ENCODE assay signal across 28 cellular contexts in the genomic region with DNA sequence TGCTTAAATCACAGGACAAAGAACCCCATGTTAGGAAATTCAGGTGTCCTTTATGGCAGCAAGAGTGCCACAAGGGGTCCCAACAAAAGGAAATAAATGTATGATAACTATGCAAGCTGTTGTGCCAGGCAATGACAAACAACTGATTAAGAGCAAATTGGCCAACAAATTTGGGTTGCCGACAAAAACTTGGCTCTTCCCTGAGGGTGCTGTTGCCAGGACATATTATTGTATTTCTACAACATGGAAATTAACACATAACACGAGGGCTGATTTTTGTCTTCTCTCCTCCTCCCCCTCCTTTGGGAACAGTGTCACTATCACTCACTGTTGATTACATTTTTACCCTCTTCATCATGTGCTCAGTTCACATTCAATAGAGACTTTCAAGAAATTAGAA. TPM values are rescaled to one million over a fixed set of nuclear protein-coding genes. Genes with fewer than 3 reads are reported as not detected.
"Had no signal": no experiment of that assay in that cellular context is flagged by ENCODE, and none has a peak within 500 bp of the region (broad histone marks: within the 10 kb centered on the region; RNA-seq: fewer than 3 reads in every experiment).

No MANE protein-coding gene starts in this region.

- H3K4me1 ChIP-seq: foreskin keratinocyte, heart left ventricle, neural progenitor cell, prostate gland, right atrium auricular region, stomach, vagina had no signal

- H3K79me2 ChIP-seq: hepatocyte had no signal

- H3K27ac ChIP-seq: esophagus muscularis mucosa, foreskin keratinocyte, gastroesophageal sphincter, heart left ventricle, hepatocyte, left lung, neural progenitor cell, prostate gland, right atrium auricular region, sigmoid colon, stomach, thyroid gland, vagina had no signal

- H3K27ac Mint-ChIP-seq: mesothelial cell of epicardium; naive B cell; natural killer cell treated with Interleukin-12 subunit alpha and Interleukin-12 subunit beta and Interleukin-15 and Interleukin-18, amount 100 ng/mL, for 72 hours; neural progenitor cell; stimulated activated effector memory CD8-positive, alpha-beta T cell treated with anti-CD3 and anti-CD28 coated beads, Interleukin-12 subunit alpha, Interleukin-12 subunit beta, amount 100 ng/mL, for 72 hours had no signal

- H3K27me3 Mint-ChIP-seq: naive B cell; natural killer cell treated with Interleukin-12 subunit alpha and Interleukin-12 subunit beta and Interleukin-15 and Interleukin-18, amount 100 ng/mL, for 72 hours had no signal

- DNase-seq: dermis blood vessel endothelial cell; effector memory CD4-positive, alpha-beta T cell; foreskin keratinocyte; heart left ventricle; left cardiac atrium; left lung; mesenchymal stem cell; mucosa of descending colon; naive B cell; sigmoid colon; stimulated activated CD4-positive, alpha-beta T cell treated with anti-CD3 and anti-CD28 coated beads, Interleukin-2, amount 100 ng/mL, for 24 hours; stimulated activated CD4-positive, alpha-beta T cell treated with anti-CD3 and anti-CD28 coated beads, Interleukin-4, amount 100 ng/mL, for 24 hours; stimulated activated naive CD4-positive, alpha-beta T cell treated with Interleukin-2 at 50 U/mL for 16 hours; stomach; thyroid gland; trophoblast cell had no signal

- H3K36me3 ChIP-seq: esophagus muscularis mucosa, gastroesophageal sphincter, heart left ventricle, left lung, neural progenitor cell, prostate gland, right atrium auricular region, sigmoid colon, stomach, thyroid gland, vagina had no signal

- H3K4me3 Mint-ChIP-seq: mesothelial cell of epicardium; naive B cell; natural killer cell treated with Interleukin-12 subunit alpha and Interleukin-12 subunit beta and Interleukin-15 and Interleukin-18, amount 100 ng/mL, for 72 hours; neural progenitor cell; stimulated activated effector memory CD8-positive, alpha-beta T cell treated with anti-CD3 and anti-CD28 coated beads, Interleukin-12 subunit alpha, Interleukin-12 subunit beta, amount 100 ng/mL, for 72 hours had no signal

- ATAC-seq: foreskin keratinocyte; gastroesophageal sphincter; heart left ventricle; left cardiac atrium; left lung; mucosa of descending colon; natural killer cell treated with Interleukin-12 subunit alpha and Interleukin-12 subunit beta and Interleukin-15 and Interleukin-18, amount 100 ng/mL, for 72 hours; stimulated activated effector memory CD8-positive, alpha-beta T cell treated with anti-CD3 and anti-CD28 coated beads, Interleukin-12 subunit alpha, Interleukin-12 subunit beta, amount 100 ng/mL, for 72 hours had no signal

- H3K4me3 ChIP-seq: esophagus muscularis mucosa, gastroesophageal sphincter, heart left ventricle, hepatocyte, left lung, mucosa of descending colon, neural progenitor cell, prostate gland, right atrium auricular region, sigmoid colon, stomach, thyroid gland, vagina had no signal

- H3K27me3 ChIP-seq: esophagus muscularis mucosa, foreskin keratinocyte, gastroesophageal sphincter, heart left ventricle, hepatocyte, left lung, neural progenitor cell, right atrium auricular region, sigmoid colon, stomach, thyroid gland, vagina had no signal

- H3K4me1 Mint-ChIP-seq: naive B cell; stimulated activated effector memory CD8-positive, alpha-beta T cell treated with anti-CD3 and anti-CD28 coated beads, Interleukin-12 subunit alpha, Interleukin-12 subunit beta, amount 100 ng/mL, for 72 hours had no signal

- H3K4me2 ChIP-seq: hepatocyte, neural progenitor cell had no signal

- H3K9me3 ChIP-seq: esophagus muscularis mucosa, gastroesophageal sphincter, heart left ventricle, left lung, mucosa of descending colon, prostate gland, right atrium auricular region, sigmoid colon, stomach, thyroid gland, vagina had no signal

- H3K9me3 Mint-ChIP-seq: mesothelial cell of epicardium, neural progenitor cell had no signal

- H3K9ac ChIP-seq: neural progenitor cell had no signal

- H2AFZ ChIP-seq: hepatocyte, neural progenitor cell had no signal

- FAIRE-seq: endothelial cell of umbilical vein had no signal

- H3K36me3 Mint-ChIP-seq: mesothelial cell of epicardium; naive B cell; neural progenitor cell; stimulated activated effector memory CD8-positive, alpha-beta T cell treated with anti-CD3 and anti-CD28 coated beads, Interleukin-12 subunit alpha, Interleukin-12 subunit beta, amount 100 ng/mL, for 72 hours had no signal

RNA-seq across cellular contexts. Expression of a gene that starts 56.0 kb away (rescaled TPM):
- total RNA-seq: dermis blood vessel endothelial cell; endothelial cell of umbilical vein; foreskin keratinocyte; lung microvascular endothelial cell; natural killer cell treated with Interleukin-12 subunit alpha and Interleukin-12 subunit beta and Interleukin-15 and Interleukin-18, amount 100 ng/mL, for 72 hours had no signal
- polyA plus RNA-seq: endothelial cell of umbilical vein, foreskin keratinocyte had no signal
